32 cellular contexts compared by ENCODE assay signal in the genomic region with DNA sequence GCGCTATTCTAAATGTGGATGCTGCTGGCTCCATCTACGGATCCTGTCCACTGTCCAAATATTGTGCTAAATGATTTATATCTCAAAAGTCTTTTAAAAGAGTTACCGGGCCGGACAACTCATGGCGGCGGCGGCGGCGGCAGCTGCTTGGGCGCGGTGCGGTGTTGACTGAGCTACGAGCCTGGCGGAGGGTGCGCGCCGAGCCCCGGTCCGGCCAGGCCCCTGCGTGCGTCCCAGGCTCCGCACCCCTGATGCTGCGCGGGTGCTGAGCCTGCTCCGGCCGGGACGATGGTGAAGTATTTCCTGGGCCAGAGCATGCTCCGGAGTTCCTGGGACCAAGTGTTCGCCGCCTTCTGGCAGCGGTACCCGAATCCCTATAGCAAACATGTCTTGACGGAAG.
"Had no signal": no experiment of that assay in that cellular context is flagged by ENCODE, and none has a peak within 500 bp of the region (broad histone marks: within the 10 kb centered on the region; RNA-seq: fewer than 3 reads in every experiment).

No MANE protein-coding gene starts in this region.

- H3K9me3 Mint-ChIP-seq: naive B cell, neural progenitor cell had no signal

- H3K36me3 Mint-ChIP-seq: naive B cell; natural killer cell; neural progenitor cell; stimulated activated naive B cell treated with anti-CD40 and anti-IgM and Interleukin-4, amounts not matched to agents 10 μg/mL and 1 μg/mL and 100 μg/mL, for 72 hours had no signal

- H3K27ac Mint-ChIP-seq: naive B cell; natural killer cell; nephron progenitor cell; neural progenitor cell; progenitor cell of endocrine pancreas; stimulated activated naive B cell treated with anti-CD40 and anti-IgM and Interleukin-4, amounts not matched to agents 10 μg/mL and 1 μg/mL and 100 μg/mL, for 72 hours had no signal

- H3K4me1 Mint-ChIP-seq: naive B cell; natural killer cell; nephron progenitor cell; neural progenitor cell; stimulated activated naive B cell treated with anti-CD40 and anti-IgM and Interleukin-4, amounts not matched to agents 10 μg/mL and 1 μg/mL and 100 μg/mL, for 72 hours had no signal

- H3K27me3 ChIP-seq: heart right ventricle, hepatocyte, neural progenitor cell, neutrophil, right atrium auricular region, stomach, tibial artery, upper lobe of right lung had no signal

- H3K4me1 ChIP-seq: heart right ventricle, lower lobe of right lung, parathyroid adenoma, right atrium auricular region, stomach, tibial artery, upper lobe of right lung had no signal

- FAIRE-seq: urothelium cell line had no signal

- H3K4me3 ChIP-seq: heart right ventricle, hepatocyte, lower lobe of right lung, neural progenitor cell, right atrium auricular region, skin epidermis, stomach, thoracic aorta, tibial artery, upper lobe of right lung had no signal

- DNase-seq: heart right ventricle; islet precursor cell; kidney glomerular epithelial cell; left cardiac atrium; lower lobe of right lung; mammary epithelial cell; mesenchymal stem cell; naive B cell; natural killer cell; nephron progenitor cell; occipital lobe; stimulated activated CD4-positive, alpha-beta T cell treated with anti-CD3 and anti-CD28 coated beads, Interleukin-12 subunit alpha, Interleukin-12 subunit beta, amount 100 ng/mL, for 4 hours; stimulated activated CD4-positive, alpha-beta T cell treated with anti-CD3 and anti-CD28 coated beads, Interleukin-15, amount 100 ng/mL, for 24 hours; stimulated activated CD4-positive, alpha-beta T cell treated with anti-CD3 and anti-CD28 coated beads, Interleukin-4, amount 100 ng/mL, for 1 hour; stimulated activated naive B cell treated with anti-CD40 and anti-IgM and Interleukin-4, amounts not matched to agents 10 μg/mL and 1 μg/mL and 100 μg/mL, for 72 hours; stimulated activated naive CD8-positive, alpha-beta T cell treated with anti-CD3 and anti-CD28 coated beads, Interleukin-15, Interleukin-2, amounts not matched to agents 100 U/mL and 50 U/mL, for 24 hours; stomach; tibial artery; trophoblast cell; upper lobe of right lung had no signal

- H3K36me3 ChIP-seq: heart right ventricle, lower lobe of right lung, neural progenitor cell, neutrophil, right atrium auricular region, stomach, thoracic aorta, tibial artery, upper lobe of right lung had no signal

- H3K9ac ChIP-seq: neural progenitor cell, parathyroid adenoma had no signal

- H3K27me3 Mint-ChIP-seq: naive B cell; progenitor cell of endocrine pancreas; stimulated activated naive B cell treated with anti-CD40 and anti-IgM and Interleukin-4, amounts not matched to agents 10 μg/mL and 1 μg/mL and 100 μg/mL, for 72 hours had no signal

- ATAC-seq: heart right ventricle; left cardiac atrium; left lobe of liver; lower lobe of right lung; natural killer cell; sciatic nerve; stimulated activated naive B cell treated with anti-CD40 and anti-IgM and Interleukin-4, amounts not matched to agents 10 μg/mL and 1 μg/mL and 100 μg/mL, for 72 hours; stimulated activated naive CD8-positive, alpha-beta T cell treated with anti-CD3 and anti-CD28 coated beads, Interleukin-15, Interleukin-2, amounts not matched to agents 100 U/mL and 50 U/mL, for 24 hours; upper lobe of right lung had no signal

- H3K27ac ChIP-seq: heart right ventricle, hepatocyte, lower lobe of right lung, neural progenitor cell, neutrophil, parathyroid adenoma, right atrium auricular region, skin epidermis, stomach, thoracic aorta, tibial artery, upper lobe of right lung had no signal

- H3K9me3 ChIP-seq: lower lobe of right lung, neutrophil, right atrium auricular region, stomach, thoracic aorta, tibial artery, upper lobe of right lung had no signal

- H3K4me3 Mint-ChIP-seq: mesothelial cell of epicardium; naive B cell; natural killer cell; nephron progenitor cell; neural progenitor cell; stimulated activated naive B cell treated with anti-CD40 and anti-IgM and Interleukin-4, amounts not matched to agents 10 μg/mL and 1 μg/mL and 100 μg/mL, for 72 hours had no signal
